In the genomic region with DNA sequence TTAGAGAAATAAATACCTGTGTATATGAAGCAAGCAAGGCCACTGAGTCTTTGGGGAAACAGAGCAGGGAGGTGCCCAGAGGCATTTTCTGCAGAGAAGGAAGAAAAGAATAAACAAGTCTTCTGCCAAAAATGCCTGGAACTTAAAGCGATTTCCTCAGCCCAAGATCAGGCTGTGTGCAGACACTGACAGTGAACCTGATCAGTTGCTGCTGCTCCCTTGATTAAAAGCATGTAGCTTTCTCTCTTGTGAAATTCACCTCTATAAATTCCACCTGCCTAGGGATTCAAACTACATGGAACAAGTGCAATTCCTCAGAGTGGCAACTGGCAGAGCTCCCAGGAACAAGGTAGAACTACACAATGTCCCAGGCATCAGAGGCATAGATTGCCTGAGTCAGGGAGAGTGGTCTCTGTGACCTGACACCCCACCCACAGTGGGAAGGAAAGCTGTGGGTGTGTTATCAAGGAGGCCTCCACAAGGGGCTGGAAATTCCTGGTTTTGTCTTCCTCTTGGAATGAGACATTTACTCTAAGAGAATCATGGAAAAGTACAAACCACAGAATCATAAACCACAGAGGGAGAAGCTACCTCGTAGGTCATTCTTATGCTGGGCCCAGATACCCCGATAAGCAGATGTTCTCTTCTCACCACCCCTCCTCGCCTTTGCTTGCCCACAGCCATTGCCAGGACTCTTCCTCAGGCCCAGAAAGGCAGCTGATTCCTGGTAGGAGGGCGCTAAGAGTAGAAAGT, we compare ENCODE assay signal across 1 cellular context.
TF ChIP-seq lines count a peak whose summit lies in the region.

No MANE protein-coding gene starts in this region.

TF ChIP-seq in K562, 482 proteins besides CTCF, POLR2A, EP300 and RAD21 (continued from another document and continues in another):
- TF ChIP-seq, protein P1, sequence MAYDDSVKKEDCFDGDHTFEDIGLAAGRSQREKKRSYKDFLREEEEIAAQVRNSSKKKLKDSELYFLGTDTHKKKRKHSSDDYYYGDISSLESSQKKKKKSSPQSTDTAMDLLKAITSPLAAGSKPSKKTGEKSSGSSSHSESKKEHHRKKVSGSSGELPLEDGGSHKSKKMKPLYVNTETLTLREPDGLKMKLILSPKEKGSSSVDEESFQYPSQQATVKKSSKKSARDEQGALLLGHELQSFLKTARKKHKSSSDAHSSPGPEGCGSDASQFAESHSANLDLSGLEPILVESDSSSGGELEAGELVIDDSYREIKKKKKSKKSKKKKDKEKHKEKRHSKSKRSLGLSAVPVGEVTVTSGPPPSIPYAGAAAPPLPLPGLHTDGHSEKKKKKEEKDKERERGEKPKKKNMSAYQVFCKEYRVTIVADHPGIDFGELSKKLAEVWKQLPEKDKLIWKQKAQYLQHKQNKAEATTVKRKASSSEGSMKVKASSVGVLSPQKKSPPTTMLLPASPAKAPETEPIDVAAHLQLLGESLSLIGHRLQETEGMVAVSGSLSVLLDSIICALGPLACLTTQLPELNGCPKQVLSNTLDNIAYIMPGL (CRISPR knock-in tag; IDR thresholded peaks at IDR 0.05): no peak
- TF ChIP-seq KLF1 (tag; IDR thresholded peaks at IDR 0.05) (no peak), RHOXF2B (CRISPR knock-in tag; conservative IDR thresholded peaks at IDR 0.05) (no peak), ETV6 (IDR thresholded peaks at IDR 0.05; ENCODE audit: borderline replicate concordance in 1 of 2, low read depth in 2 of 2, low read length in 1 of 2) (no peak), ETV6 (CRISPR knock-in tag; IDR thresholded peaks at IDR 0.05; ENCODE audit: borderline replicate concordance) (no peak), U2AF1 (optimal IDR thresholded peaks at IDR 0.05; ENCODE audit: low read depth, low read length) (no peak), ILK (tag; IDR thresholded peaks at IDR 0.05; ENCODE audit: borderline replicate concordance, low read depth) (no peak), ZNF699 (CRISPR knock-in tag; IDR thresholded peaks at IDR 0.05; ENCODE audit: insufficient replicate concordance) (no peak), SP2 (IDR thresholded peaks at IDR 0.05; ENCODE audit: extremely low read depth, low read depth, low read length, poor library complexity, severe bottlenecking) (no peak), NEUROD1 (IDR thresholded peaks at IDR 0.05; ENCODE audit: borderline replicate concordance, low read depth, low read length, partially characterized antibody) (no peak), DDX20 (tag; IDR thresholded peaks at IDR 0.05; ENCODE audit: low read depth) (no peak), TAF1 (IDR thresholded peaks at IDR 0.05; ENCODE audit: control insufficient read depth, extremely low read depth, insufficient read depth, low read length, severe bottlenecking) (no peak), PRPF4 (IDR thresholded peaks at IDR 0.05; ENCODE audit: insufficient read depth, low read depth, low read length, poor library complexity, severe bottlenecking) (no peak), RUNX1 (IDR thresholded peaks at IDR 0.05; ENCODE audit: low read depth) (no peak), HDAC3 (IDR thresholded peaks at IDR 0.05; ENCODE audit: borderline replicate concordance, partially characterized antibody) (no peak), U2AF2 (optimal IDR thresholded peaks at IDR 0.05; ENCODE audit: low read depth, low read length) (no peak), GTF2A2 (tag; IDR thresholded peaks at IDR 0.05) (no peak), CXXC5 (CRISPR knock-in tag; IDR thresholded peaks at IDR 0.05) (peak; percentile 25; the same call in 1 of the 2 replicates), ZNF436 (CRISPR knock-in tag; IDR thresholded peaks at IDR 0.05) (no peak), PURB (CRISPR knock-in tag; IDR thresholded peaks at IDR 0.05; ENCODE audit: low read depth) (no peak), CREBBP (IDR thresholded peaks at IDR 0.05; ENCODE audit: low read depth, low read length) (no peak), SIN3A (IDR thresholded peaks at IDR 0.05; ENCODE audit: borderline replicate concordance in 2 of 2, control insufficient read depth in 1 of 2, low read depth in 2 of 2, low read length in 2 of 2) (no peak), IFI16 (CRISPR knock-in tag; IDR thresholded peaks at IDR 0.05) (no peak), SMARCB1 (IDR thresholded peaks at IDR 0.05; ENCODE audit: insufficient read length, low read depth) (no peak), ZNF354B (CRISPR knock-in tag; IDR thresholded peaks at IDR 0.05) (no peak), PYGO2 (tag; IDR thresholded peaks at IDR 0.05) (no peak; the same call in 1 of the 2 replicates), YY1 (IDR thresholded peaks at IDR 0.05; ENCODE audit: borderline replicate concordance in 1 of 3, control insufficient read depth in 1 of 3, extremely low read depth in 1 of 3, insufficient read depth in 3 of 3, insufficient read length in 1 of 3, insufficient replicate concordance in 2 of 3, low read depth in 1 of 3, low read length in 2 of 3) (peak in 1 of 3 experiments; percentile 14), ZFP30 (CRISPR knock-in tag; IDR thresholded peaks at IDR 0.05; ENCODE audit: borderline replicate concordance) (no peak), NFXL1 (CRISPR knock-in tag; IDR thresholded peaks at IDR 0.05) (no peak), NCOA6 (IDR thresholded peaks at IDR 0.05) (no peak), DNMT1 (IDR thresholded peaks at IDR 0.05) (no peak), CC2D1A (IDR thresholded peaks at IDR 0.05) (no peak), BRCA1 (IDR thresholded peaks at IDR 0.05) (no peak), BRCA1 (CRISPR knock-in tag; IDR thresholded peaks at IDR 0.05) (no peak), ZNF76 (CRISPR knock-in tag; IDR thresholded peaks at IDR 0.05; ENCODE audit: borderline replicate concordance) (no peak), MBD2 (IDR thresholded peaks at IDR 0.05; ENCODE audit: borderline replicate concordance, low read depth) (no peak), FIP1L1 (IDR thresholded peaks at IDR 0.05; ENCODE audit: low read depth, low read length, poor library complexity, severe bottlenecking) (no peak), CTBP1 (IDR thresholded peaks at IDR 0.05; ENCODE audit: borderline replicate concordance) (peak; percentile 70), XRCC4 (IDR thresholded peaks at IDR 0.05; ENCODE audit: extremely low read depth, insufficient read depth, insufficient read length) (no peak), SIRT6 (IDR thresholded peaks at IDR 0.05; ENCODE audit: low read depth, low read length) (no peak), ZC3H8 (IDR thresholded peaks at IDR 0.05) (no peak), ZNF134 (CRISPR knock-in tag; conservative IDR thresholded peaks at IDR 0.05) (peak; percentile 28; the same call in 1 of the 2 replicates), HOXB6 (CRISPR knock-in tag; IDR thresholded peaks at IDR 0.05; ENCODE audit: borderline replicate concordance) (no peak)
- TF ChIP-seq, protein P2, sequence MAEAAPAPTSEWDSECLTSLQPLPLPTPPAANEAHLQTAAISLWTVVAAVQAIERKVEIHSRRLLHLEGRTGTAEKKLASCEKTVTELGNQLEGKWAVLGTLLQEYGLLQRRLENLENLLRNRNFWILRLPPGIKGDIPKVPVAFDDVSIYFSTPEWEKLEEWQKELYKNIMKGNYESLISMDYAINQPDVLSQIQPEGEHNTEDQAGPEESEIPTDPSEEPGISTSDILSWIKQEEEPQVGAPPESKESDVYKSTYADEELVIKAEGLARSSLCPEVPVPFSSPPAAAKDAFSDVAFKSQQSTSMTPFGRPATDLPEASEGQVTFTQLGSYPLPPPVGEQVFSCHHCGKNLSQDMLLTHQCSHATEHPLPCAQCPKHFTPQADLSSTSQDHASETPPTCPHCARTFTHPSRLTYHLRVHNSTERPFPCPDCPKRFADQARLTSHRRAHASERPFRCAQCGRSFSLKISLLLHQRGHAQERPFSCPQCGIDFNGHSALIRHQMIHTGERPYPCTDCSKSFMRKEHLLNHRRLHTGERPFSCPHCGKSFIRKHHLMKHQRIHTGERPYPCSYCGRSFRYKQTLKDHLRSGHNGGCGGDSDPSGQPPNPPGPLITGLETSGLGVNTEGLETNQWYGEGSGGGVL (CRISPR knock-in tag; IDR thresholded peaks at IDR 0.05): no peak
- TF ChIP-seq, protein P3, sequence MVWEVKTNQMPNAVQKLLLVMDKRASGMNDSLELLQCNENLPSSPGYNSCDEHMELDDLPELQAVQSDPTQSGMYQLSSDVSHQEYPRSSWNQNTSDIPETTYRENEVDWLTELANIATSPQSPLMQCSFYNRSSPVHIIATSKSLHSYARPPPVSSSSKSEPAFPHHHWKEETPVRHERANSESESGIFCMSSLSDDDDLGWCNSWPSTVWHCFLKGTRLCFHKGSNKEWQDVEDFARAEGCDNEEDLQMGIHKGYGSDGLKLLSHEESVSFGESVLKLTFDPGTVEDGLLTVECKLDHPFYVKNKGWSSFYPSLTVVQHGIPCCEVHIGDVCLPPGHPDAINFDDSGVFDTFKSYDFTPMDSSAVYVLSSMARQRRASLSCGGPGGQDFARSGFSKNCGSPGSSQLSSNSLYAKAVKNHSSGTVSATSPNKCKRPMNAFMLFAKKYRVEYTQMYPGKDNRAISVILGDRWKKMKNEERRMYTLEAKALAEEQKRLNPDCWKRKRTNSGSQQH (CRISPR knock-in tag; IDR thresholded peaks at IDR 0.05): no peak
- TF ChIP-seq, protein P4, sequence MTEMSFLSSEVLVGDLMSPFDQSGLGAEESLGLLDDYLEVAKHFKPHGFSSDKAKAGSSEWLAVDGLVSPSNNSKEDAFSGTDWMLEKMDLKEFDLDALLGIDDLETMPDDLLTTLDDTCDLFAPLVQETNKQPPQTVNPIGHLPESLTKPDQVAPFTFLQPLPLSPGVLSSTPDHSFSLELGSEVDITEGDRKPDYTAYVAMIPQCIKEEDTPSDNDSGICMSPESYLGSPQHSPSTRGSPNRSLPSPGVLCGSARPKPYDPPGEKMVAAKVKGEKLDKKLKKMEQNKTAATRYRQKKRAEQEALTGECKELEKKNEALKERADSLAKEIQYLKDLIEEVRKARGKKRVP (CRISPR knock-in tag; IDR thresholded peaks at IDR 0.05): peak; percentile 19; the same call in 1 of the 2 replicates
- TF ChIP-seq, protein P5, sequence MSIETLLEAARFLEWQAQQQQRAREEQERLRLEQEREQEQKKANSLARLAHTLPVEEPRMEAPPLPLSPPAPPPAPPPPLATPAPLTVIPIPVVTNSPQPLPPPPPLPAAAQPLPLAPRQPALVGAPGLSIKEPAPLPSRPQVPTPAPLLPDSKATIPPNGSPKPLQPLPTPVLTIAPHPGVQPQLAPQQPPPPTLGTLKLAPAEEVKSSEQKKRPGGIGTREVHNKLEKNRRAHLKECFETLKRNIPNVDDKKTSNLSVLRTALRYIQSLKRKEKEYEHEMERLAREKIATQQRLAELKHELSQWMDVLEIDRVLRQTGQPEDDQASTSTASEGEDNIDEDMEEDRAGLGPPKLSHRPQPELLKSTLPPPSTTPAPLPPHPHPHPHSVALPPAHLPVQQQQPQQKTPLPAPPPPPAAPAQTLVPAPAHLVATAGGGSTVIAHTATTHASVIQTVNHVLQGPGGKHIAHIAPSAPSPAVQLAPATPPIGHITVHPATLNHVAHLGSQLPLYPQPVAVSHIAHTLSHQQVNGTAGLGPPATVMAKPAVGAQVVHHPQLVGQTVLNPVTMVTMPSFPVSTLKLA (conservative IDR thresholded peaks at IDR 0.05): no peak
- TF ChIP-seq, protein P6, sequence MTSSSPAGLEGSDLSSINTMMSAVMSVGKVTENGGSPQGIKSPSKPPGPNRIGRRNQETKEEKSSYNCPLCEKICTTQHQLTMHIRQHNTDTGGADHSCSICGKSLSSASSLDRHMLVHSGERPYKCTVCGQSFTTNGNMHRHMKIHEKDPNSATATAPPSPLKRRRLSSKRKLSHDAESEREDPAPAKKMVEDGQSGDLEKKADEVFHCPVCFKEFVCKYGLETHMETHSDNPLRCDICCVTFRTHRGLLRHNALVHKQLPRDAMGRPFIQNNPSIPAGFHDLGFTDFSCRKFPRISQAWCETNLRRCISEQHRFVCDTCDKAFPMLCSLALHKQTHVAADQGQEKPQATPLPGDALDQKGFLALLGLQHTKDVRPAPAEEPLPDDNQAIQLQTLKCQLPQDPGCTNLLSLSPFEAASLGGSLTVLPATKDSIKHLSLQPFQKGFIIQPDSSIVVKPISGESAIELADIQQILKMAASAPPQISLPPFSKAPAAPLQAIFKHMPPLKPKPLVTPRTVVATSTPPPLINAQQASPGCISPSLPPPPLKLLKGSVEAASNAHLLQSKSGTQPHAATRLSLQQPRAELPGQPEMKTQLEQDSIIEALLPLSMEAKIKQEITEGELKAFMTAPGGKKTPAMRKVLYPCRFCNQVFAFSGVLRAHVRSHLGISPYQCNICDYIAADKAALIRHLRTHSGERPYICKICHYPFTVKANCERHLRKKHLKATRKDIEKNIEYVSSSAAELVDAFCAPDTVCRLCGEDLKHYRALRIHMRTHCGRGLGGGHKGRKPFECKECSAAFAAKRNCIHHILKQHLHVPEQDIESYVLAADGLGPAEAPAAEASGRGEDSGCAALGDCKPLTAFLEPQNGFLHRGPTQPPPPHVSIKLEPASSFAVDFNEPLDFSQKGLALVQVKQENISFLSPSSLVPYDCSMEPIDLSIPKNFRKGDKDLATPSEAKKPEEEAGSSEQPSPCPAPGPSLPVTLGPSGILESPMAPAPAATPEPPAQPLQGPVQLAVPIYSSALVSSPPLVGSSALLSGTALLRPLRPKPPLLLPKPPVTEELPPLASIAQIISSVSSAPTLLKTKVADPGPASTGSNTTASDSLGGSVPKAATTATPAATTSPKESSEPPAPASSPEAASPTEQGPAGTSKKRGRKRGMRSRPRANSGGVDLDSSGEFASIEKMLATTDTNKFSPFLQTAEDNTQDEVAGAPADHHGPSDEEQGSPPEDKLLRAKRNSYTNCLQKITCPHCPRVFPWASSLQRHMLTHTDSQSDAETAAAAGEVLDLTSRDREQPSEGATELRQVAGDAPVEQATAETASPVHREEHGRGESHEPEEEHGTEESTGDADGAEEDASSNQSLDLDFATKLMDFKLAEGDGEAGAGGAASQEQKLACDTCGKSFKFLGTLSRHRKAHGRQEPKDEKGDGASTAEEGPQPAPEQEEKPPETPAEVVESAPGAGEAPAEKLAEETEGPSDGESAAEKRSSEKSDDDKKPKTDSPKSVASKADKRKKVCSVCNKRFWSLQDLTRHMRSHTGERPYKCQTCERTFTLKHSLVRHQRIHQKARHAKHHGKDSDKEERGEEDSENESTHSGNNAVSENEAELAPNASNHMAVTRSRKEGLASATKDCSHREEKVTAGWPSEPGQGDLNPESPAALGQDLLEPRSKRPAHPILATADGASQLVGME (CRISPR knock-in tag; IDR thresholded peaks at IDR 0.05): no peak
